Comparison of ENCODE assay signal across 8 cellular contexts in genomic region chr1:77347646-77348045, GRCh38.
A peak's percentile ranks its signal among the peaks of the same experiment; 100 is the strongest.
DNase-seq lines count a peak whose midpoint lies in the region; ATAC-seq, FAIRE-seq and TF ChIP-seq lines count a peak whose summit lies in the region.
"Had no signal": no experiment of that assay in that cellular context is flagged by ENCODE, and none has a peak within 500 bp of the region (broad histone marks: within the 10 kb centered on the region; RNA-seq: fewer than 3 reads in every experiment).

No MANE protein-coding gene starts in this region.

- H3K4ac ChIP-seq in H1 (replicated peaks; ENCODE audit: insufficient read length, low read depth, low read length): no peak overlapping the region

- H3K23ac ChIP-seq in H1 (ENCODE audit: insufficient read length): no peak overlapping the region

- WGBS in H1 (ENCODE audit: extremely low coverage in 1 of 2, insufficient coverage in 1 of 2, insufficient read length in 1 of 2, insufficient replicate concordance in 2 of 2, low coverage in 1 of 2, low lambda C conversion rate in 2 of 2, missing lambda C conversion rate in 1 of 2), 2 experiments: 89% methylated on average over 6 of the region's 6 CpGs; no CpG with 5 or more reads in 1 of the 2 experiments

- no peaks in the 10 kb centered on the region for H3F3A ChIP-seq in GM23338 (replicated peaks; ENCODE audit: low read depth)

- H2BK20ac ChIP-seq in H1 (ENCODE audit: low read length): no peak overlapping the region

- H3K14ac ChIP-seq in H1 (ENCODE audit: insufficient read length): no peak overlapping the region

- no peak overlapping the region for H3K9ac ChIP-seq in H1 (replicated peaks in 1 of 4; ENCODE audit: extremely low read depth in 1 of 4, low read depth in 3 of 4, low read length in 3 of 4)

- H2BK12ac ChIP-seq in H1 (ENCODE audit: low read depth, low read length): no peak overlapping the region

- no peak overlapping the region for H3K4me3 Mint-ChIP-seq in GM23338

- no peak overlapping the region for H2AK5ac ChIP-seq in H1 (ENCODE audit: low read depth, low read length)

- TF ChIP-seq EP300 in H1 (IDR thresholded peaks at IDR 0.05; ENCODE audit: borderline replicate concordance in 1 of 2, low read depth in 2 of 2, low read length in 2 of 2): no peak

- H4K5ac ChIP-seq in H1 (ENCODE audit: insufficient read length, low read depth, low read length): no peak overlapping the region

- H3K23me2 ChIP-seq in H1 (ENCODE audit: low read depth, low read length): no peaks in the 10 kb centered on the region

- H3K79me2 ChIP-seq in GM23338 (replicated peaks; ENCODE audit: insufficient read depth) (no peaks in the 10 kb centered on the region), H1 (ENCODE audit: control insufficient read depth in 1 of 2, insufficient read depth in 2 of 2, low read length in 2 of 2) (no peaks in the 10 kb centered on the region)

- H3K4me3 ChIP-seq in GM23338 (no peak overlapping the region), H1 (ENCODE audit: extremely low read depth in 1 of 4, insufficient read depth in 2 of 4, low read depth in 3 of 4, low read length in 4 of 4) (no peak overlapping the region)

- H3K18ac ChIP-seq in H1 (ENCODE audit: extremely low read depth, low read length): no peak overlapping the region

- FAIRE-seq in H1 (lab: Jason Lieb, UNC): no peak

- no peaks in the 10 kb centered on the region for H3K79me1 ChIP-seq in H1 (ENCODE audit: low read depth, low read length)

- H3K36me3 ChIP-seq in GM23338 (ENCODE audit: insufficient read depth) (no peaks in the 10 kb centered on the region), H1 (ENCODE audit: control insufficient read depth in 2 of 4, insufficient read depth in 4 of 4, low read length in 3 of 4) (no peaks in the 10 kb centered on the region)

- no peak overlapping the region for H4K8ac ChIP-seq in H1 (ENCODE audit: extremely low read depth, insufficient read depth, low read length)

- H3K9me3 ChIP-seq in H1 (ENCODE audit: insufficient read depth in 2 of 2, low read depth in 1 of 2, low read length in 1 of 2): no peaks in the 10 kb centered on the region

- H3K9me2 ChIP-seq in GM23338 (ENCODE audit: insufficient read depth): no peaks in the 10 kb centered on the region

- H3K4me2 ChIP-seq in GM23338 (no peak overlapping the region), H1 (ENCODE audit: insufficient read depth in 1 of 2, low read depth in 2 of 2, low read length in 2 of 2) (no peak overlapping the region)

- no peaks in the 10 kb centered on the region for H3K36me3 Mint-ChIP-seq in GM23338 (ENCODE audit: low read depth)

- H3K4me1 Mint-ChIP-seq in GM23338: peaks cover 4% of the 10 kb centered on the region

- H2AFZ ChIP-seq in GM23338 (no peak overlapping the region), H1 (ENCODE audit: low read length) (peak overlapping the region; percentile 73)

- TF ChIP-seq CTCF in GM23338 (conservative IDR thresholded peaks at IDR 0.05; ENCODE audit: low read depth in 2 of 2) (no peak), H1 (IDR thresholded peaks at IDR 0.05; ENCODE audit: control extremely low read depth in 1 of 3, insufficient read depth in 1 of 3, low read depth in 1 of 3, low read length in 3 of 3) (no peak)

- H3K27me3 Mint-ChIP-seq in GM23338 (ENCODE audit: insufficient read depth, low read depth, poor library complexity): no peaks in the 10 kb centered on the region

- no peak for TF ChIP-seq RAD21 in H1 (IDR thresholded peaks at IDR 0.05 in 1 of 2, conservative IDR thresholded peaks at IDR 0.05 in 1 of 2; ENCODE audit: low read depth in 2 of 2, low read length in 2 of 2)

- DNase-seq in GM23338 (ENCODE audit: low spot score) (peak; percentile 21), NCI-H446 treated with DMSO at 0.1 percent for 48 hours (lab: John Stamatoyannopoulos, UW) (peak; percentile 21), H1 (ENCODE audit: low read depth in 1 of 2, low spot score in 2 of 2) (no peak), renal cortical epithelial cell (ENCODE audit: low read depth) (peak; percentile 80), NCI-H2107 treated with DMSO at 0.1 percent for 48 hours (lab: John Stamatoyannopoulos, UW; ENCODE audit: unreplicated experiment) (no peak), GF-D8 (lab: John Stamatoyannopoulos, UW) (no peak)
- DNase-seq: Karpas-422 had no signal

- H3K27me3 ChIP-seq in GM23338 (ENCODE audit: insufficient read depth) (no peaks in the 10 kb centered on the region), H1 (replicated peaks in 1 of 4; ENCODE audit: control insufficient read depth in 3 of 4, extremely low read depth in 1 of 4, insufficient read depth in 3 of 4, low read length in 3 of 4) (no peaks in the 10 kb centered on the region)

- H3K27ac ChIP-seq in GM23338 (ENCODE audit: low read depth): no peak overlapping the region
- H3K27ac ChIP-seq in H1 (ENCODE audit: low read depth, low read length): no peak overlapping the region

- no peaks in the 10 kb centered on the region for H3K4me1 ChIP-seq in GM23338 (ENCODE audit: insufficient read depth)
- no peaks in the 10 kb centered on the region for H3K4me1 ChIP-seq in H1 (replicated peaks in 1 of 4; ENCODE audit: control insufficient read depth in 3 of 4, insufficient read depth in 4 of 4, low read length in 3 of 4)

- H4K91ac ChIP-seq in H1 (replicated peaks; ENCODE audit: insufficient read length, low read length): no peak overlapping the region

- no peak for TF ChIP-seq POLR2A in H1 (IDR thresholded peaks at IDR 0.05; ENCODE audit: control extremely low read depth in 1 of 2, low read depth in 2 of 2, low read length in 2 of 2)

- CTCF ChIA-PET in H1 (lab: Charles Lee; ENCODE audit: partially characterized antibody): interaction anchor here (1.1 kb wide), 1 partner anchor 13 kb away, joined by 3 read pairs; no protein-coding TSS in a partner anchor

- no peak overlapping the region for H3K56ac ChIP-seq in H1 (replicated peaks; ENCODE audit: insufficient read length, low read depth, low read length)

- no peak for ATAC-seq in GM23338
- no peak for ATAC-seq in GM21786 (IDR thresholded peaks at IDR 0.05; ENCODE audit: unreplicated experiment)

- H3K27ac Mint-ChIP-seq in GM23338: no peak overlapping the region; the same call in 1 of the 2 replicates

- POLR2A ChIA-PET in H1 (lab: Charles Lee; ENCODE audit: partially characterized antibody): interaction anchor here (1.0 to 1.4 kb wide), 2 partner anchors 66 to 335 kb away, joined by 3 read pairs; partner anchors contain the start of genes AK5 and ZZZ3

- H2BK120ac ChIP-seq in H1 (replicated peaks; ENCODE audit: low read depth, low read length): no peak overlapping the region

- no peak overlapping the region for H2BK5ac ChIP-seq in H1 (ENCODE audit: low read depth, low read length)

- H3K9me3 Mint-ChIP-seq in GM23338: no peaks in the 10 kb centered on the region

- H4K20me1 ChIP-seq in GM23338 (replicated peaks; ENCODE audit: insufficient read depth): no peaks in the 10 kb centered on the region
- no peaks in the 10 kb centered on the region for H4K20me1 ChIP-seq in H1 (replicated peaks in 1 of 2; ENCODE audit: control insufficient read depth in 1 of 2, insufficient read depth in 2 of 2, low read length in 2 of 2)

- no peak overlapping the region for H2BK15ac ChIP-seq in H1 (ENCODE audit: low read length)

TF ChIP-seq in GM23338, 12 proteins besides CTCF, POLR2A, EP300 and RAD21 (continues in another document):
- TF ChIP-seq EZH2phosphoT487 (IDR thresholded peaks at IDR 0.05; ENCODE audit: unreplicated experiment): no peak

TF ChIP-seq in H1, 55 proteins besides CTCF, POLR2A, EP300 and RAD21:
- TF ChIP-seq HDAC6 (IDR thresholded peaks at IDR 0.05; ENCODE audit: low read depth, low read length) (no peak), TEAD4 (IDR thresholded peaks at IDR 0.05; ENCODE audit: low read depth, low read length) (no peak), BACH1 (IDR thresholded peaks at IDR 0.05; ENCODE audit: low read length) (peak; percentile 70), SIX5 (IDR thresholded peaks at IDR 0.05; ENCODE audit: low read depth, low read length) (no peak), CEBPB (IDR thresholded peaks at IDR 0.05; ENCODE audit: low read depth, low read length) (no peak), KDM5A (IDR thresholded peaks at IDR 0.05; ENCODE audit: low read length) (no peak), MAX (IDR thresholded peaks at IDR 0.05) (no peak), SIN3A (conservative IDR thresholded peaks at IDR 0.05 in 1 of 2, IDR thresholded peaks at IDR 0.05 in 1 of 2; ENCODE audit: low read depth in 1 of 2, low read length in 2 of 2) (no peak), MAFK (IDR thresholded peaks at IDR 0.05; ENCODE audit: low read depth, low read length) (peak; percentile 73), SP2 (IDR thresholded peaks at IDR 0.05; ENCODE audit: low read length) (no peak), CHD1 (IDR thresholded peaks at IDR 0.05; ENCODE audit: low read depth, low read length) (no peak), EZH2 (IDR thresholded peaks at IDR 0.05; ENCODE audit: low read depth, low read length, severe bottlenecking) (no peak), SUZ12 (IDR thresholded peaks at IDR 0.05; ENCODE audit: low read length) (no peak), EGR1 (IDR thresholded peaks at IDR 0.05; ENCODE audit: borderline replicate concordance, low read depth, low read length) (no peak)

Comparison
In these comparisons a context has a peak if more than half of its experiments do, and no peak if none do; other contexts are left out.
1. DNase-seq: peak in GM23338 (single experiment), NCI-H446 treated with DMSO at 0.1 percent for 48 hours (single experiment) and renal cortical epithelial cell (single experiment); none in H1 (0 of 2), NCI-H2107 treated with DMSO at 0.1 percent for 48 hours (single experiment) and GF-D8 (single experiment).